Comparison of ENCODE assay signal across 1 cellular context in the genomic region with DNA sequence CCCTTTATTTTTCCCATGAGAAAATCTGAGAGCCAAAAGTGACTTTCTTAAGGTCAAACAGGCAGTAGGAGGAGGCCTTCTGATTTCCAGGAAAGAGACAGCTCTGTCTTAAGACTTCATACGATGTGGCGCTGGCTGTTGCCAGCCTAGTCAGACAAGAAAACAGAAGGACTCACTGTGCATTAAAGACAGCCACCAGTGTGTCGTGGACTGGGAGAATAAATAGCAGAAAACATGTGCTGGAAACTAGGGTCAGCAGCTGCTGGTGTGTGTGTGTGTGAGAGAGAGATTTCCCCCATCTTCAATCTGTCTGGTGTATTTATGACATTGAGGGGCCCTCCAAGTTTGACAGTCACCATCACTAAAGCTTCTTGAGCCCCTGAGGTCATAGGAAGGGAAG.
TF ChIP-seq lines count a peak whose summit lies in the region.

No MANE protein-coding gene starts in this region.

TF ChIP-seq in IMR-90, 13 proteins besides CTCF, POLR2A, EP300 and RAD21 (continued from another document):
- TF ChIP-seq, protein P1, sequence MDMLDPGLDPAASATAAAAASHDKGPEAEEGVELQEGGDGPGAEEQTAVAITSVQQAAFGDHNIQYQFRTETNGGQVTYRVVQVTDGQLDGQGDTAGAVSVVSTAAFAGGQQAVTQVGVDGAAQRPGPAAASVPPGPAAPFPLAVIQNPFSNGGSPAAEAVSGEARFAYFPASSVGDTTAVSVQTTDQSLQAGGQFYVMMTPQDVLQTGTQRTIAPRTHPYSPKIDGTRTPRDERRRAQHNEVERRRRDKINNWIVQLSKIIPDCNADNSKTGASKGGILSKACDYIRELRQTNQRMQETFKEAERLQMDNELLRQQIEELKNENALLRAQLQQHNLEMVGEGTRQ (IDR thresholded peaks at IDR 0.05; ENCODE audit: low read depth, low read length), result no peak
- no peak for TF ChIP-seq CEBPB (IDR thresholded peaks at IDR 0.05; ENCODE audit: low read depth, low read length)
- TF ChIP-seq, protein P2, sequence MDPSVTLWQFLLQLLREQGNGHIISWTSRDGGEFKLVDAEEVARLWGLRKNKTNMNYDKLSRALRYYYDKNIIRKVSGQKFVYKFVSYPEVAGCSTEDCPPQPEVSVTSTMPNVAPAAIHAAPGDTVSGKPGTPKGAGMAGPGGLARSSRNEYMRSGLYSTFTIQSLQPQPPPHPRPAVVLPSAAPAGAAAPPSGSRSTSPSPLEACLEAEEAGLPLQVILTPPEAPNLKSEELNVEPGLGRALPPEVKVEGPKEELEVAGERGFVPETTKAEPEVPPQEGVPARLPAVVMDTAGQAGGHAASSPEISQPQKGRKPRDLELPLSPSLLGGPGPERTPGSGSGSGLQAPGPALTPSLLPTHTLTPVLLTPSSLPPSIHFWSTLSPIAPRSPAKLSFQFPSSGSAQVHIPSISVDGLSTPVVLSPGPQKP (IDR thresholded peaks at IDR 0.05; ENCODE audit: borderline replicate concordance, low read depth, low read length), result no peak
